In genomic region chr14:100673085-100673806, GRCh38 we compare ENCODE assay signal across 13 cellular contexts. TPM values are rescaled to one million over a fixed set of nuclear protein-coding genes. Genes with fewer than 3 reads are reported as not detected.
DNase-seq lines count a peak whose midpoint lies in the region; FAIRE-seq and TF ChIP-seq lines count a peak whose summit lies in the region.
"Had no signal": no experiment of that assay in that cellular context is flagged by ENCODE, and none has a peak within 500 bp of the region (broad histone marks: within the 10 kb centered on the region; RNA-seq: fewer than 3 reads in every experiment).

No MANE protein-coding gene starts in this region.

- H3K4me1 ChIP-seq in kidney (ENCODE audit: control insufficient read depth in 1 of 2, insufficient read depth in 1 of 2, low read depth in 1 of 2, low read length in 2 of 2), result peaks cover 17 to 21% of the 10 kb centered on the region in 2 donors

- FAIRE-seq in kidney (lab: Jason Lieb, UNC), result no peak
- FAIRE-seq: GM12878 had no signal

- peak; percentile 97 for DNase-seq in COLO668 (lab: John Stamatoyannopoulos, UW; ENCODE audit: unreplicated experiment)
- peak; percentile 96 for DNase-seq in NCI-H1105 (lab: John Stamatoyannopoulos, UW)
- peak; percentile 100 for DNase-seq in NCI-H748 (lab: John Stamatoyannopoulos, UW; ENCODE audit: unreplicated experiment)
- peak; percentile 39 for DNase-seq in kidney
- DNase-seq in osteocyte (ENCODE audit: extremely low spot score, unreplicated experiment), result no peak
- no peak for DNase-seq in activated CD4-positive, alpha-beta T cell treated with anti-CD3 and anti-CD28 coated beads, Interleukin-2, amount 50 U/mL, for 4 hours
- no peak for DNase-seq in OCI-M2 (lab: John Stamatoyannopoulos, UW; ENCODE audit: unreplicated experiment)
- no peak for DNase-seq in GM19240 (ENCODE audit: insufficient read length, low spot score)
- DNase-seq: activated CD4-positive, alpha-beta T cell treated with anti-CD3 and anti-CD28 coated beads, Interleukin-2, amount 50 U/mL, for 1 hour; midbrain; stimulated activated CD4-positive, alpha-beta T cell treated with anti-CD3 and anti-CD28 coated beads, Interleukin-15, amount 100 ng/mL, for 24 hours had no signal

- no peak overlapping the region for H3K4me3 Mint-ChIP-seq in osteocyte (ENCODE audit: unreplicated experiment)

- no peaks in the 10 kb centered on the region for H3K9me3 ChIP-seq in kidney (ENCODE audit: control insufficient read depth in 1 of 2, low read length in 2 of 2)
- H3K9me3 ChIP-seq: adrenal gland had no signal

- no peak overlapping the region for H3K9ac ChIP-seq in kidney (ENCODE audit: low read length in 2 of 2)

- H3K27ac ChIP-seq in kidney (ENCODE audit: low read depth in 2 of 2, low read length in 2 of 2), result no peak overlapping the region

- no peak overlapping the region for H3K4me3 ChIP-seq in kidney (ENCODE audit: low read length in 2 of 2)
- H3K4me3 ChIP-seq: adrenal gland, GM12878 had no signal

- H3K9me3 Mint-ChIP-seq in osteocyte (ENCODE audit: unreplicated experiment), result no peaks in the 10 kb centered on the region

- TF ChIP-seq CTCF in kidney (IDR thresholded peaks at IDR 0.05; ENCODE audit: borderline replicate concordance, extremely low read depth, insufficient read depth) (no peak), osteocyte (IDR thresholded peaks at IDR 0.05) (no peak)

- H3K36me3 ChIP-seq in kidney (ENCODE audit: control insufficient read depth in 1 of 2, insufficient read depth in 2 of 2, low read length in 2 of 2), result no peaks in the 10 kb centered on the region
- H3K36me3 ChIP-seq: adrenal gland had no signal

- intact Hi-C loops in kidney (cut with DNase I), result no loop called here

- peaks cover 6% of the 10 kb centered on the region for H3K27me3 Mint-ChIP-seq in osteocyte (ENCODE audit: unreplicated experiment)

- no peak overlapping the region for H3K27ac Mint-ChIP-seq in osteocyte (ENCODE audit: unreplicated experiment)

- no peaks in the 10 kb centered on the region for H3K36me3 Mint-ChIP-seq in osteocyte (ENCODE audit: unreplicated experiment)

- H3K4me1 Mint-ChIP-seq in osteocyte (ENCODE audit: unreplicated experiment), result peaks cover 45% of the 10 kb centered on the region

RNA-seq across cellular contexts. Expression of gene DLK1, which starts 53.4 kb away (rescaled TPM):
- total RNA-seq in kidney, result not detected
- 0.17 TPM for polyA plus RNA-seq in kidney (ENCODE audit: insufficient read depth, low read depth, low replicate concordance)
- 0.60 and 0.86 TPM in 2 replicates for total RNA-seq in osteocyte
- polyA plus RNA-seq: GM12878 had no signal

Comparison
In these comparisons a context has a peak if more than half of its experiments do, and no peak if none do; other contexts are left out.
1. DNase-seq: peak in COLO668 (single experiment), NCI-H1105 (single experiment), NCI-H748 (single experiment) and kidney (single experiment); none in osteocyte (single experiment), activated CD4-positive, alpha-beta T cell treated with anti-CD3 and anti-CD28 coated beads, Interleukin-2, amount 50 U/mL, for 4 hours (0 of 2), OCI-M2 (single experiment) and GM19240 (single experiment).